ENCODE assay signal across 9 cellular contexts in genomic region chr15:40217166-40217785, GRCh38. TPM values are rescaled to one million over a fixed set of nuclear protein-coding genes. Genes with fewer than 3 reads are reported as not detected.
DNase-seq lines count a peak whose midpoint lies in the region; ATAC-seq and TF ChIP-seq lines count a peak whose summit lies in the region.
"Had no signal": no experiment of that assay in that cellular context is flagged by ENCODE, and none has a peak within 500 bp of the region (broad histone marks: within the 10 kb centered on the region; RNA-seq: fewer than 3 reads in every experiment).

No MANE protein-coding gene starts in this region.

- peaks cover 53% of the 10 kb centered on the region for H3K36me3 ChIP-seq in H7 (replicated peaks; ENCODE audit: control insufficient read depth, insufficient read depth, low read length)

- H3K9me3 Mint-ChIP-seq in nephron: no peaks in the 10 kb centered on the region
- H3K9me3 Mint-ChIP-seq: activated naive CD4-positive, alpha-beta T cell treated with anti-CD3 and anti-CD28 coated beads, Interleukin-2, amount 50 U/mL, for 24 hours had no signal

- H3K4me3 ChIP-seq in H7 (ENCODE audit: insufficient read depth, low read depth, low read length) (no peak overlapping the region), fibroblast of mammary gland (ENCODE audit: control insufficient read depth, low read depth, low read length) (no peak overlapping the region)

- no peaks in the 10 kb centered on the region for H3K4me1 Mint-ChIP-seq in nephron
- H3K4me1 Mint-ChIP-seq: activated naive CD4-positive, alpha-beta T cell treated with anti-CD3 and anti-CD28 coated beads, Interleukin-2, amount 50 U/mL, for 24 hours had no signal

- H3K4me3 Mint-ChIP-seq in nephron: no peak overlapping the region
- H3K4me3 Mint-ChIP-seq: activated naive CD4-positive, alpha-beta T cell treated with anti-CD3 and anti-CD28 coated beads, Interleukin-2, amount 50 U/mL, for 24 hours had no signal

- TF ChIP-seq CTCF in fibroblast of mammary gland (conservative IDR thresholded peaks at IDR 0.05; ENCODE audit: control insufficient read depth, insufficient read depth, low read depth, low read length): peak; percentile 78
- peak; percentile 86 to 94 (median 92) for TF ChIP-seq CTCF in nephron (IDR thresholded peaks at IDR 0.05; ENCODE audit: unreplicated experiment in 3 of 3)

- no peak for ATAC-seq in HG03521 (IDR thresholded peaks at IDR 0.05; ENCODE audit: unreplicated experiment)

- H3K27me3 ChIP-seq in H7 (ENCODE audit: control insufficient read depth, insufficient read depth, low read length): no peaks in the 10 kb centered on the region

- H3K27me3 Mint-ChIP-seq in nephron (ENCODE audit: low read depth): no peaks in the 10 kb centered on the region
- H3K27me3 Mint-ChIP-seq: activated naive CD4-positive, alpha-beta T cell treated with anti-CD3 and anti-CD28 coated beads, Interleukin-2, amount 50 U/mL, for 24 hours had no signal

- H3K27ac Mint-ChIP-seq in nephron: no peak overlapping the region
- H3K27ac Mint-ChIP-seq: activated naive CD4-positive, alpha-beta T cell treated with anti-CD3 and anti-CD28 coated beads, Interleukin-2, amount 50 U/mL, for 24 hours had no signal

- DNase-seq in DMS53 treated with DMSO at 0.1 percent for 48 hours (lab: John Stamatoyannopoulos, UW; ENCODE audit: unreplicated experiment): peak; percentile 77
- DNase-seq in H7: peak; percentile 59
- DNase-seq in NCI-H2196 (lab: John Stamatoyannopoulos, UW; ENCODE audit: unreplicated experiment): peak; percentile 61
- peak; percentile 28 to 45 for DNase-seq in activated CD4-positive, alpha-beta T cell treated with anti-CD3 and anti-CD28 coated beads for 4 hours
- DNase-seq in fibroblast of mammary gland (ENCODE audit: low read depth): peak; percentile 65
- DNase-seq in GOT3 (lab: John Stamatoyannopoulos, UW): no peak

- peaks cover 32% of the 10 kb centered on the region for H3K36me3 Mint-ChIP-seq in nephron (ENCODE audit: low read depth)
- H3K36me3 Mint-ChIP-seq: activated naive CD4-positive, alpha-beta T cell treated with anti-CD3 and anti-CD28 coated beads, Interleukin-2, amount 50 U/mL, for 24 hours had no signal

RNA-seq across cellular contexts. Expression of gene PAK6, which starts 21.6 kb away (rescaled TPM):
- total RNA-seq in H7 (2014; rRNA removed; shearing (Covaris generic)): 4.9 and 8.4 TPM in 2 replicates

RNA-seq across cellular contexts. Expression of gene BUB1B, which starts 56.4 kb away (rescaled TPM):
- 87.4 and 126 TPM in 2 replicates for total RNA-seq in H7 (2014; rRNA removed; shearing (Covaris generic))
